8 cellular contexts compared by ENCODE assay signal in genomic region chr3:32106132-32106928, GRCh38. TPM values are rescaled to one million over a fixed set of nuclear protein-coding genes. Genes with fewer than 3 reads are reported as not detected.
DNase-seq lines count a peak whose midpoint lies in the region; ATAC-seq and TF ChIP-seq lines count a peak whose summit lies in the region.

TSS of gene GPD1L (plus strand) at chr3:32106620. CDS start at chr3:32106712, 92 bp downstream.

- TF ChIP-seq CTCF in AG04450 (IDR thresholded peaks at IDR 0.05; ENCODE audit: low read depth, low read length) (no peak), spleen (IDR thresholded peaks at IDR 0.05 in 8 of 11, conservative IDR thresholded peaks at IDR 0.05 in 3 of 11) (peak in 3 of 11 experiments; percentile 11 to 42 (median 24))

- H3K9me3 ChIP-seq in AG04450 (ENCODE audit: control insufficient read depth, insufficient read depth, low read length) (peaks cover 12% of the 10 kb centered on the region), spleen (peaks cover 0 to 24% (median 21%) of the 10 kb centered on the region in 8 donors)

- no peaks in the 10 kb centered on the region for H3K27me3 ChIP-seq in AG04450 (ENCODE audit: control insufficient read depth, insufficient read depth, low read length)
- H3K27me3 ChIP-seq in spleen (replicated peaks in 1 of 7): no peaks in the 10 kb centered on the region

- peak; percentile 100 for ATAC-seq in HG03196 (IDR thresholded peaks at IDR 0.05; ENCODE audit: unreplicated experiment)

- H3K36me3 ChIP-seq in spleen: no peaks in the 10 kb centered on the region

- H3K4me3 ChIP-seq in AG04450 (ENCODE audit: low read depth, low read length) (peak within 1 kb of the TSS; percentile 68), spleen (peak within 1 kb of the TSS; percentile 92 to 100 (median 96))

- H3K4me1 ChIP-seq in spleen: peaks cover 13 to 49% (median 33%) of the 10 kb centered on the region in 6 donors

- H3K27ac ChIP-seq in AG04450 (ENCODE audit: low read depth, low read length) (no peak within 1 kb of the TSS), caudate nucleus (ENCODE audit: low read depth, low read length) (peak within 1 kb of the TSS; percentile 49), spleen (peak within 1 kb of the TSS; percentile 66 to 89 (median 82))

- in situ Hi-C loops in GM18951 (cut with MboI; ENCODE audit: low sequenced_read_pairs, unreplicated experiment): no loop called here

- intact Hi-C loops in spleen (cut with DNase I; ENCODE audit: low total_unique reads): no loop called here

- POLR2A ChIA-PET in AG04450 (lab: Yijun Ruan, JAX): interaction anchor here (0.7 kb wide), 1 partner anchor 61 kb away, joined by 5 read pairs; no protein-coding TSS in a partner anchor

- 5 to 23% (median 7%) methylated on average over 15 to 78 of the region's 78 CpGs for WGBS in spleen, 5 donors

- CTCF ChIA-PET in AG04450 (lab: Charles Lee): interaction anchor here (1.4 kb wide), 1 partner anchor 87 kb away, joined by 3 read pairs; no protein-coding TSS in a partner anchor

- TF ChIP-seq POLR2A in GM18951 (IDR thresholded peaks at IDR 0.05; ENCODE audit: extremely low read depth, insufficient read depth, insufficient read length): peak; percentile 53
- TF ChIP-seq POLR2A in spleen (IDR thresholded peaks at IDR 0.05): no peak

- DNase-seq in AG04450 (ENCODE audit: low read depth, low spot score) (peak; percentile 53), NCI-H226 (peak; percentile 93), caudate nucleus (lab: John Stamatoyannopoulos, UW) (peak; percentile 25 to 98 (median 94)), inferior parietal cortex (ENCODE audit: extremely low spot score) (peak; percentile 93), spleen (peak; percentile 99)
- DNase-seq in activated CD4-positive, CD25-positive, alpha-beta regulatory T cell (lab: John Stamatoyannopoulos, UW): peak; percentile 80 to 88 (median 84)

RNA-seq across cellular contexts. Expression of gene GPD1L, which starts in this region (rescaled TPM):
- polyA plus RNA-seq in AG04450 (2011; rRNA removed): 4.8 and 6.0 TPM in 2 replicates
- 3.5 and 5.6 TPM in 2 replicates for polyA minus RNA-seq in AG04450 (2011; rRNA and poly(A)+ RNA removed)
- 10 to 100 TPM; 13.6 to 38.9 (median 27.3) TPM for total RNA-seq in spleen
- 10 to 100 TPM in 1 of 3 donors, 1 to 10 TPM in 2; 6.2 to 13.9 (median 6.6) TPM for polyA plus RNA-seq in spleen
